1 cellular context compared by ENCODE assay signal in the genomic region with DNA sequence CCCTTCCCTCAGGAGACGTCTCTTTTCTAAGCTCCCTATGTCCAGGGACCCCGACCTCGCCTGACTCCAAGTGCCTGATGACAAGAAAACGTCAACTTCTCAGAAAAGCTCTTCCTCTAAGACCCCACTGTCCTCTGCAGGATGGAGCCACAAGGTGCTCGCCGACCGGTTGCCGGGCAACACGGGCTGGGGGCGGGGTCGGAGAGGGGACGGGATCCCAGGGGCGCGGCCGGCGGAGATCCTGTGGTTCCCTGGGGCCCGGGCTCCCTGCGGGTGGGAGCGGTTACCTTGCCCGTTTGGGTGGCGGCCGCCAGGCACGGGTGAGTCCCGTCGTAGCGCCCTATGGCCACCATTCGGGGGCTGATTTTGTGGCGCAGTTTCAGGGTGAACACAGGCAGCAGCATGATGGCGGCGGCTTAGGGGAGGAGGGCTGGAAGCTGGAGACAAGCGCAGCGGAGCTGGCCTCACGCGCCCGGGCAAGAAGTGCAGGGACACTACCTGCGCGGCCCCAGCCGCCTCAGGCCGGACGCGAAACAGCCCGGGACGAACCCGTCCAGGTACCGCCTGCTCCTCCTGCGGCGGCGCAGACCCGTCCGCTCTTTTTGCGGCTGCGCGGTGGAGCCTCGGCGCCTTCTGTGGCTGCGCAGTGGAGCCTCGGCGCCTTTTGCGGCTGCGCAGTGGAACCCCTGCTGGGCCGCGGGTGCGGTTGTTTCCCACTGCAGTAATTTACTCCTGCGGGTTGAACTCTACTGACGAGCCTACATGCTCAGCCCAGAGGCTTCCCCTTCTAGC.
A peak's percentile ranks its signal among the peaks of the same experiment; 100 is the strongest.
TF ChIP-seq lines count a peak whose summit lies in the region.

BBS2 (minus strand) TSS at position 566 of the 792 bp plus-strand sequence; CDS start at position 404, 162 bp downstream.

TF ChIP-seq in HepG2, 621 proteins besides CTCF, POLR2A, EP300 and RAD21 (continued from another document and continues in another):
- TF ChIP-seq AKNA (CRISPR knock-in tag; IDR thresholded peaks at IDR 0.05; ENCODE audit: borderline replicate concordance) = no peak
- TF ChIP-seq, protein P1, sequence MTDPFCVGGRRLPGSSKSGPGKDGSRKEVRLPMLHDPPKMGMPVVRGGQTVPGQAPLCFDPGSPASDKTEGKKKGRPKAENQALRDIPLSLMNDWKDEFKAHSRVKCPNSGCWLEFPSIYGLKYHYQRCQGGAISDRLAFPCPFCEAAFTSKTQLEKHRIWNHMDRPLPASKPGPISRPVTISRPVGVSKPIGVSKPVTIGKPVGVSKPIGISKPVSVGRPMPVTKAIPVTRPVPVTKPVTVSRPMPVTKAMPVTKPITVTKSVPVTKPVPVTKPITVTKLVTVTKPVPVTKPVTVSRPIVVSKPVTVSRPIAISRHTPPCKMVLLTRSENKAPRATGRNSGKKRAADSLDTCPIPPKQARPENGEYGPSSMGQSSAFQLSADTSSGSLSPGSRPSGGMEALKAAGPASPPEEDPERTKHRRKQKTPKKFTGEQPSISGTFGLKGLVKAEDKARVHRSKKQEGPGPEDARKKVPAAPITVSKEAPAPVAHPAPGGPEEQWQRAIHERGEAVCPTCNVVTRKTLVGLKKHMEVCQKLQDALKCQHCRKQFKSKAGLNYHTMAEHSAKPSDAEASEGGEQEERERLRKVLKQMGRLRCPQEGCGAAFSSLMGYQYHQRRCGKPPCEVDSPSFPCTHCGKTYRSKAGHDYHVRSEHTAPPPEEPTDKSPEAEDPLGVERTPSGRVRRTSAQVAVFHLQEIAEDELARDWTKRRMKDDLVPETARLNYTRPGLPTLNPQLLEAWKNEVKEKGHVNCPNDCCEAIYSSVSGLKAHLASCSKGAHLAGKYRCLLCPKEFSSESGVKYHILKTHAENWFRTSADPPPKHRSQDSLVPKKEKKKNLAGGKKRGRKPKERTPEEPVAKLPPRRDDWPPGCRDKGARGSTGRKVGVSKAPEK (CRISPR knock-in tag; IDR thresholded peaks at IDR 0.05; ENCODE audit: borderline replicate concordance) = peak; percentile 38; the same call in 1 of the 2 replicates
- peak; percentile 86 for TF ChIP-seq TAF1 (CRISPR knock-in tag; IDR thresholded peaks at IDR 0.05)
- no peak for TF ChIP-seq SIX4 (CRISPR knock-in tag; IDR thresholded peaks at IDR 0.05)
- TF ChIP-seq TIGD3 (CRISPR knock-in tag; IDR thresholded peaks at IDR 0.05; ENCODE audit: borderline replicate concordance) = no peak; the same call in 1 of the 2 replicates
- TF ChIP-seq ZFP41 (CRISPR knock-in tag; IDR thresholded peaks at IDR 0.05; ENCODE audit: borderline replicate concordance) = peak; percentile 93; the same call in 1 of the 2 replicates
- peak; percentile 39; the same call in 1 of the 2 replicates for TF ChIP-seq GATA4 (IDR thresholded peaks at IDR 0.05; ENCODE audit: borderline replicate concordance, low read depth)
- TF ChIP-seq NR2F2 (IDR thresholded peaks at IDR 0.05; ENCODE audit: borderline replicate concordance, low read depth) = peak; percentile 19; the same call in 1 of the 2 replicates
- TF ChIP-seq, protein P2, sequence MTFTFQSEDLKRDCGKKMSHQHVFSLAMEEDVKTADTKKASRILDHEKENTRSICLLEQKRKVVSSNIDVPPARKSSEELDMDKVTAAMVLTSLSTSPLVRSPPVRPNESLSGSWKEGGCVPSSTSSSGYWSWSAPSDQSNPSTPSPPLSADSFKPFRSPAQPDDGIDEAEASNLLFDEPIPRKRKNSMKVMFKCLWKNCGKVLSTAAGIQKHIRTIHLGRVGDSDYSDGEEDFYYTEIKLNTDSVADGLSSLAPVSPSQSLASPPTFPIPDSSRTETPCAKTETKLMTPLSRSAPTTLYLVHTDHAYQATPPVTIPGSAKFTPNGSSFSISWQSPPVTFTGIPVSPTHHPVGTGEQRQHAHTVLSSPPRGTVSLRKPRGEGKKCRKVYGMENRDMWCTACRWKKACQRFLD (CRISPR knock-in tag; IDR thresholded peaks at IDR 0.05; ENCODE audit: borderline replicate concordance) = peak; percentile 86
- TF ChIP-seq ZNF839 (CRISPR knock-in tag; IDR thresholded peaks at IDR 0.05; ENCODE audit: borderline replicate concordance) = peak; percentile 93; the same call in 1 of the 2 replicates
- TF ChIP-seq ZMYM3 (CRISPR knock-in tag; IDR thresholded peaks at IDR 0.05) = no peak
- peak; percentile 72; the same call in 1 of the 2 replicates for TF ChIP-seq AHR (CRISPR knock-in tag; IDR thresholded peaks at IDR 0.05)
- no peak for TF ChIP-seq KAT2B (IDR thresholded peaks at IDR 0.05; ENCODE audit: borderline replicate concordance, low read depth, low read length)
- no peak for TF ChIP-seq ZNF569 (CRISPR knock-in tag; IDR thresholded peaks at IDR 0.05; ENCODE audit: borderline replicate concordance)
- TF ChIP-seq, protein P3, sequence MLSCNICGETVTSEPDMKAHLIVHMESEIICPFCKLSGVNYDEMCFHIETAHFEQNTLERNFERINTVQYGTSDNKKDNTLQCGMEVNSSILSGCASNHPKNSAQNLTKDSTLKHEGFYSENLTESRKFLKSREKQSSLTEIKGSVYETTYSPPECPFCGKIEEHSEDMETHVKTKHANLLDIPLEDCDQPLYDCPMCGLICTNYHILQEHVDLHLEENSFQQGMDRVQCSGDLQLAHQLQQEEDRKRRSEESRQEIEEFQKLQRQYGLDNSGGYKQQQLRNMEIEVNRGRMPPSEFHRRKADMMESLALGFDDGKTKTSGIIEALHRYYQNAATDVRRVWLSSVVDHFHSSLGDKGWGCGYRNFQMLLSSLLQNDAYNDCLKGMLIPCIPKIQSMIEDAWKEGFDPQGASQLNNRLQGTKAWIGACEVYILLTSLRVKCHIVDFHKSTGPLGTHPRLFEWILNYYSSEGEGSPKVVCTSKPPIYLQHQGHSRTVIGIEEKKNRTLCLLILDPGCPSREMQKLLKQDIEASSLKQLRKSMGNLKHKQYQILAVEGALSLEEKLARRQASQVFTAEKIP (CRISPR knock-in tag; IDR thresholded peaks at IDR 0.05; ENCODE audit: borderline replicate concordance) = no peak
- TF ChIP-seq KLF15 (CRISPR knock-in tag; IDR thresholded peaks at IDR 0.05; ENCODE audit: borderline replicate concordance) = no peak
- peak; percentile 89 for TF ChIP-seq ZFX (CRISPR knock-in tag; IDR thresholded peaks at IDR 0.05; ENCODE audit: low read depth)
- TF ChIP-seq NFYB (CRISPR knock-in tag; IDR thresholded peaks at IDR 0.05) = peak; percentile 56
- TF ChIP-seq ZFP37 (CRISPR knock-in tag; IDR thresholded peaks at IDR 0.05; ENCODE audit: borderline replicate concordance) = peak; percentile 89; the same call in 1 of the 2 replicates
- no peak for TF ChIP-seq PHF5A (CRISPR knock-in tag; IDR thresholded peaks at IDR 0.05; ENCODE audit: low read depth, unreplicated experiment)
- TF ChIP-seq, protein P4, sequence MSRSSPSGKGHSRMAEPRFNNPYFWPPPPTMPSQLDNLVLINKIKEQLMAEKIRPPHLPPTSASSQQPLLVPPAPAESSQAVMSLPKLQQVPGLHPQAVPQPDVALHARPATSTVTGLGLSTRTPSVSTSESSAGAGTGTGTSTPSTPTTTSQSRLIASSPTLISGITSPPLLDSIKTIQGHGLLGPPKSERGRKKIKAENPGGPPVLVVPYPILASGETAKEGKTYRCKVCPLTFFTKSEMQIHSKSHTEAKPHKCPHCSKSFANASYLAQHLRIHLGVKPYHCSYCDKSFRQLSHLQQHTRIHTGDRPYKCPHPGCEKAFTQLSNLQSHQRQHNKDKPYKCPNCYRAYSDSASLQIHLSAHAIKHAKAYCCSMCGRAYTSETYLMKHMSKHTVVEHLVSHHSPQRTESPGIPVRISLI (CRISPR knock-in tag; IDR thresholded peaks at IDR 0.05; ENCODE audit: borderline replicate concordance) = no peak
- no peak for TF ChIP-seq ZFP36L1 (CRISPR knock-in tag; IDR thresholded peaks at IDR 0.05)
- TF ChIP-seq ZNF672 (CRISPR knock-in tag; IDR thresholded peaks at IDR 0.05) = no peak
- TF ChIP-seq CSRNP1 (CRISPR knock-in tag; IDR thresholded peaks at IDR 0.05) = peak; percentile 85; the same call in 1 of the 2 replicates
- TF ChIP-seq SP5 (CRISPR knock-in tag; IDR thresholded peaks at IDR 0.05; ENCODE audit: borderline replicate concordance, low read depth) = peak; percentile 62; the same call in 1 of the 2 replicates
- peak; percentile 92 for TF ChIP-seq ZBTB38 (CRISPR knock-in tag; IDR thresholded peaks at IDR 0.05)
- no peak; the same call in 1 of the 2 replicates for TF ChIP-seq ZNF710 (CRISPR knock-in tag; IDR thresholded peaks at IDR 0.05; ENCODE audit: borderline replicate concordance)
- TF ChIP-seq ZNF496 (CRISPR knock-in tag; IDR thresholded peaks at IDR 0.05; ENCODE audit: insufficient replicate concordance) = no peak
- TF ChIP-seq SMC3 (IDR thresholded peaks at IDR 0.05; ENCODE audit: low read length) = no peak
- TF ChIP-seq MEIS1 (CRISPR knock-in tag; IDR thresholded peaks at IDR 0.05; ENCODE audit: borderline replicate concordance) = no peak
- no peak for TF ChIP-seq SATB2 (CRISPR knock-in tag; IDR thresholded peaks at IDR 0.05)
- TF ChIP-seq, protein P5, sequence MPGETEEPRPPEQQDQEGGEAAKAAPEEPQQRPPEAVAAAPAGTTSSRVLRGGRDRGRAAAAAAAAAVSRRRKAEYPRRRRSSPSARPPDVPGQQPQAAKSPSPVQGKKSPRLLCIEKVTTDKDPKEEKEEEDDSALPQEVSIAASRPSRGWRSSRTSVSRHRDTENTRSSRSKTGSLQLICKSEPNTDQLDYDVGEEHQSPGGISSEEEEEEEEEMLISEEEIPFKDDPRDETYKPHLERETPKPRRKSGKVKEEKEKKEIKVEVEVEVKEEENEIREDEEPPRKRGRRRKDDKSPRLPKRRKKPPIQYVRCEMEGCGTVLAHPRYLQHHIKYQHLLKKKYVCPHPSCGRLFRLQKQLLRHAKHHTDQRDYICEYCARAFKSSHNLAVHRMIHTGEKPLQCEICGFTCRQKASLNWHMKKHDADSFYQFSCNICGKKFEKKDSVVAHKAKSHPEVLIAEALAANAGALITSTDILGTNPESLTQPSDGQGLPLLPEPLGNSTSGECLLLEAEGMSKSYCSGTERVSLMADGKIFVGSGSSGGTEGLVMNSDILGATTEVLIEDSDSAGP (CRISPR knock-in tag; IDR thresholded peaks at IDR 0.05; ENCODE audit: borderline replicate concordance) = peak; percentile 86; the same call in 1 of the 2 replicates
- peak; percentile 97 for TF ChIP-seq NRL (CRISPR knock-in tag; IDR thresholded peaks at IDR 0.05; ENCODE audit: borderline replicate concordance)
